8 cellular contexts compared by ENCODE assay signal in the genomic region with DNA sequence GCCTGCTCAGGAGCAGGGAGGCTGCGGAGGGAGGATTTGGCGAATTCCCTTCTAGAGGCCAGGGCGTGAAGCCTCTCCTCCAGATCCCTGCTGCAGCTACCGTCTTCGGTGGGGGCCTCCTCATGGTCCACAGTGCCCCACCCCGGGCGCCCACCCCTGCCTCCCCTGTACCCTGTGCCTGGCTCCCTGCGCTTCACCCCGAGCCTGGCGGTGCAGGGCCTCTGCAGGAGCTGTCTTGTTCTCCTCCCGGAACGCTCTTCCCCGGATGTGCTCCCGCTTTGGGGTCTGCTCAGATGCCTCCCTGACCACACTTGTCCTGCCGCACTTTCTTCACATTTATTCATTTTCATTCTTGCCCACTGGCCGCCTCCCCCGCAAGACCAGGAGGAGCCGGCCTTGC. TPM values are rescaled to one million over a fixed set of nuclear protein-coding genes. Genes with fewer than 3 reads are reported as not detected.
DNase-seq lines count a peak whose midpoint lies in the region; ATAC-seq and TF ChIP-seq lines count a peak whose summit lies in the region.
"Not testable (repeated sequence)": the region's sequence is repeated elsewhere in the genome, so short reads cannot be mapped to it uniquely, and the experiment has no call there.
"Had no signal": no experiment of that assay in that cellular context is flagged by ENCODE, and none has a peak within 500 bp of the region (broad histone marks: within the 10 kb centered on the region; RNA-seq: fewer than 3 reads in every experiment).

No MANE protein-coding gene starts in this region.

- DNase-seq in WTC11 (ENCODE audit: low spot score); nephron progenitor cell; progenitor cell of endocrine pancreas (ENCODE audit: low spot score, unreplicated experiment): not testable (repeated sequence)
- peak; percentile 71 for DNase-seq in endodermal cell
- DNase-seq in left lung, result peak; percentile 34 to 80

- POLR2A ChIA-PET in WTC11 (lab: Charles Lee), result not testable (repeated sequence)

- H3K9me3 Mint-ChIP-seq in WTC11; endodermal cell; nephron progenitor cell; progenitor cell of endocrine pancreas (ENCODE audit: low read depth): not testable (repeated sequence)

- H3K9me3 ChIP-seq in BLaER1 treated with 17β-estradiol and CSF1 and Interleukin-3, amounts not matched to agents 10 nM and 100 nM (replicated peaks in 1 of 11); endodermal cell (ENCODE audit: control insufficient read depth, low read length); left lung; stomach smooth muscle (ENCODE audit: control insufficient read depth in 2 of 2, low read length in 2 of 2): not testable (repeated sequence)

- H4K20me1 ChIP-seq in BLaER1 treated with 17β-estradiol and CSF1 and Interleukin-3, amounts not matched to agents 10 nM and 100 nM, result peaks cover 0 to 27% (median 5%) of the 10 kb centered on the region in 11 experiments; a peak in 7 of 22 replicates

- H3K4me3 Mint-ChIP-seq in WTC11 (peak overlapping the region; percentile 12), nephron progenitor cell (peak overlapping the region; percentile 34)
- H3K4me3 Mint-ChIP-seq in endodermal cell; progenitor cell of endocrine pancreas (ENCODE audit: low read depth): not testable (repeated sequence)

- not testable (repeated sequence) for H3K36me3 Mint-ChIP-seq in WTC11; endodermal cell (ENCODE audit: low read depth); nephron progenitor cell (ENCODE audit: low read depth); progenitor cell of endocrine pancreas (ENCODE audit: insufficient read depth)

- WGBS in endodermal cell (ENCODE audit: insufficient coverage in 1 of 2, insufficient read length in 1 of 2), 2 experiments, result 78 to 81% methylated on average over 11 to 15 of the region's 18 CpGs

- CTCF ChIA-PET in WTC11 (lab: Charles Lee), result interaction anchor here (0.6 to 1.4 kb wide), 4 partner anchors 38 to 195 kb away, joined by 3 to 9 read pairs (median 4); no protein-coding TSS in a partner anchor

- peak overlapping the region in 10 of 11 experiments; percentile 62 to 90 (median 80); a peak in 17 of 22 replicates for H3K4me2 ChIP-seq in BLaER1 treated with 17β-estradiol and CSF1 and Interleukin-3, amounts not matched to agents 10 nM and 100 nM

- H3K27me3 Mint-ChIP-seq in WTC11 (ENCODE audit: low read depth), result peaks cover 20% of the 10 kb centered on the region
- H3K27me3 Mint-ChIP-seq in endodermal cell (ENCODE audit: insufficient read depth), result peaks cover 24% of the 10 kb centered on the region
- peaks cover 36% of the 10 kb centered on the region for H3K27me3 Mint-ChIP-seq in nephron progenitor cell (ENCODE audit: low read depth, poor library complexity)
- H3K27me3 Mint-ChIP-seq in progenitor cell of endocrine pancreas, result peaks cover 20% of the 10 kb centered on the region

- H3K9ac ChIP-seq in BLaER1 treated with 17β-estradiol and CSF1 and Interleukin-3, amounts not matched to agents 10 nM and 100 nM, result peak overlapping the region in 1 of 11 experiments; percentile 23; a peak in 2 of 22 replicates
- H3K9ac ChIP-seq in endodermal cell (ENCODE audit: extremely low read depth, low read length, poor library complexity, severe bottlenecking); stomach smooth muscle (ENCODE audit: low read length in 2 of 2): not testable (repeated sequence)

- peaks cover 0 to 76% (median 49%) of the 10 kb centered on the region in 10 experiments; a peak in 17 of 20 replicates for H3K4me1 ChIP-seq in BLaER1 treated with 17β-estradiol and CSF1 and Interleukin-3, amounts not matched to agents 10 nM and 100 nM
- H3K4me1 ChIP-seq in endodermal cell (ENCODE audit: control insufficient read depth, insufficient read depth, low read length); left lung; stomach smooth muscle (ENCODE audit: control insufficient read depth, insufficient read depth, low read length): not testable (repeated sequence)

- peaks cover 13 to 27% (median 23%) of the 10 kb centered on the region in 11 experiments for H3K36me3 ChIP-seq in BLaER1 treated with 17β-estradiol and CSF1 and Interleukin-3, amounts not matched to agents 10 nM and 100 nM
- not testable (repeated sequence) for H3K36me3 ChIP-seq in endodermal cell (ENCODE audit: control insufficient read depth, insufficient read depth, low read length); stomach smooth muscle (ENCODE audit: control insufficient read depth in 2 of 2, insufficient read depth in 2 of 2, low read length in 2 of 2)
- peaks cover 0 to 28% of the 10 kb centered on the region in 2 donors for H3K36me3 ChIP-seq in left lung

- H3K4me3 ChIP-seq in BLaER1 treated with 17β-estradiol and CSF1 and Interleukin-3, amounts not matched to agents 10 nM and 100 nM, result peak overlapping the region in 2 of 10 experiments; percentile 34 to 38; a peak in 1 of 20 replicates
- not testable (repeated sequence) for H3K4me3 ChIP-seq in endodermal cell (ENCODE audit: low read length); left lung; stomach smooth muscle (ENCODE audit: low read length in 2 of 2)

- intact Hi-C loops in left lung (cut with DNase I), result not testable (repeated sequence)

- not testable (repeated sequence) for TF ChIP-seq CTCF in WTC11 (IDR thresholded peaks at IDR 0.05); endodermal cell (conservative IDR thresholded peaks at IDR 0.05); left lung (IDR thresholded peaks at IDR 0.05); nephron progenitor cell (IDR thresholded peaks at IDR 0.05); progenitor cell of endocrine pancreas (IDR thresholded peaks at IDR 0.05; ENCODE audit: unreplicated experiment)

- H3K27me3 ChIP-seq in BLaER1 treated with 17β-estradiol and CSF1 and Interleukin-3, amounts not matched to agents 10 nM and 100 nM, result peaks cover 0 to 24% (median 0%) of the 10 kb centered on the region in 11 experiments; a peak in 5 of 22 replicates
- H3K27me3 ChIP-seq in endodermal cell (ENCODE audit: control insufficient read depth, insufficient read depth, low read length, poor library complexity, severe bottlenecking); left lung; stomach smooth muscle (ENCODE audit: control insufficient read depth in 1 of 2, insufficient read depth in 2 of 2, low read length in 2 of 2): not testable (repeated sequence)

- peaks cover 12% of the 10 kb centered on the region for H3K4me1 Mint-ChIP-seq in WTC11
- not testable (repeated sequence) for H3K4me1 Mint-ChIP-seq in endodermal cell; progenitor cell of endocrine pancreas (ENCODE audit: low read depth)
- peaks cover 12% of the 10 kb centered on the region for H3K4me1 Mint-ChIP-seq in nephron progenitor cell

- 0 out of 22 replicates have a peak overlapping the region, but pooled peaks of 1 of the 11 experiments have one; percentile 63 for H3K27ac ChIP-seq in BLaER1 treated with 17β-estradiol and CSF1 and Interleukin-3, amounts not matched to agents 10 nM and 100 nM
- not testable (repeated sequence) for H3K27ac ChIP-seq in endodermal cell (ENCODE audit: low read depth, low read length); left lung
- peak overlapping the region; percentile 58 for H3K27ac ChIP-seq in stomach smooth muscle (ENCODE audit: low read length)

- H3K27ac Mint-ChIP-seq in WTC11, endodermal cell, nephron progenitor cell: not testable (repeated sequence)
- H3K27ac Mint-ChIP-seq in progenitor cell of endocrine pancreas, result peak overlapping the region; percentile 56

- not testable (repeated sequence) for ATAC-seq in WTC11, left lung

RNA-seq across cellular contexts. Expression of a gene that starts 33.3 kb away (rescaled TPM):
- total RNA-seq in WTC11 (2021), result 33.7 to 39.7 TPM (median 35.3 TPM) in 3 replicates
- total RNA-seq in endodermal cell, result 10 to 100 TPM; 31.6 to 37.6 TPM
- 18.6 TPM for polyA plus RNA-seq in endodermal cell (2013, experiment 1 of 2)
- polyA plus RNA-seq in endodermal cell (2013, experiment 2 of 2), result 17.7 TPM
- total RNA-seq in left lung, result 100 to 1,000 TPM in 1 of 2 donors, 10 to 100 TPM in 1; 62.5 to 101 TPM
- total RNA-seq in progenitor cell of endocrine pancreas, result 24.7 and 26.2 TPM in 2 replicates

RNA-seq across cellular contexts. Expression of a gene that starts 58.3 kb away (rescaled TPM):
- total RNA-seq in WTC11 (2021) (2.2 to 2.3 TPM (median 2.3 TPM) in 3 replicates), endodermal cell (1 to 10 TPM; 2.3 to 2.6 TPM), left lung (1 to 10 TPM; 3.0 to 4.0 TPM), progenitor cell of endocrine pancreas (0.10 and 0.29 TPM in 2 replicates)
- 1.9 TPM for polyA plus RNA-seq in endodermal cell (2013, experiment 1 of 2)
- 1.7 TPM for polyA plus RNA-seq in endodermal cell (2013, experiment 2 of 2)
- total RNA-seq: HT-29 had no signal
